Comparison of ENCODE assay signal across 14 cellular contexts in the genomic region with DNA sequence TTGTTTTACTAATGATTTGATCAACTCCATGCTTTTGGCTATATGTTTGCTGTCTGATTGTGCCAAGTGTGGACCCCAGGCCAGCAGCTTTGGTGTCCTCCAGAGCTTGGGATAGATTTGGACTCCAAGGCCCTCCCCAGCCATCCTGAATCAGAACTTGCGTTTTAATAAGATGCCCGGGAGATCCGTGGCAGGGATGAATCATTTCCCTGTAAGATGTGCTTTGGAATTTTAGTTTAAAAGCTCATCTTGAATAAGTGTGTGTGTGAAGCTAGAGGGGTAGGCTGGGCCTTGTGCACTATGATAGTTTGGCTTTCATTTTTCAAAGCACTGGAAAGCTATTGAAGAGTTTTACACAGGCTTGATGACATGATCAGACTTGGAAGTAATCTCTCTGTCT.
A peak's percentile ranks its signal among the peaks of the same experiment; 100 is the strongest.
DNase-seq lines count a peak whose midpoint lies in the region; ATAC-seq and TF ChIP-seq lines count a peak whose summit lies in the region.
"Had no signal": no experiment of that assay in that cellular context is flagged by ENCODE, and none has a peak within 500 bp of the region (broad histone marks: within the 10 kb centered on the region; RNA-seq: fewer than 3 reads in every experiment).

No MANE protein-coding gene starts in this region.

- in situ Hi-C loops in brain microvascular endothelial cell (cut with HindIII; ENCODE audit: low pct_ligation_motif_present, low sequenced_read_pairs): no loop called here

- no peak overlapping the region for H3K4me3 ChIP-seq in brain microvascular endothelial cell (ENCODE audit: low read depth, low read length)

- TF ChIP-seq CTCF in brain microvascular endothelial cell (IDR thresholded peaks at IDR 0.05; ENCODE audit: low read depth, low read length, missing control alignments): no peak
- no peak for TF ChIP-seq CTCF in osteocyte (IDR thresholded peaks at IDR 0.05)

- DNase-seq in NCI-H226: peak; percentile 24
- peak; percentile 22 for DNase-seq in brain microvascular endothelial cell
- peak; percentile 19 for DNase-seq in osteocyte (ENCODE audit: extremely low spot score, unreplicated experiment)
- no peak for DNase-seq in GOT3 (lab: John Stamatoyannopoulos, UW)
- no peak for DNase-seq in T-helper 17 cell
- DNase-seq in sciatic nerve (ENCODE audit: low spot score): no peak
- DNase-seq: C1 segment of cervical spinal cord; Calu3; CD4-positive, alpha-beta T cell; DMS 273 treated with DMSO at 0.1 percent for 48 hours; H7 had no signal

- H3K9me3 Mint-ChIP-seq in osteocyte (ENCODE audit: unreplicated experiment): peaks cover 10% of the 10 kb centered on the region

- no peak overlapping the region for H3K27ac Mint-ChIP-seq in osteocyte (ENCODE audit: unreplicated experiment)
- H3K27ac Mint-ChIP-seq in T-helper 17 cell: no peak overlapping the region
- H3K27ac Mint-ChIP-seq: B cell; CD4-positive, alpha-beta T cell had no signal

- no peak for ATAC-seq in HG02852 (IDR thresholded peaks at IDR 0.05; ENCODE audit: unreplicated experiment)
- no peak for ATAC-seq in T-helper 17 cell
- no peak for ATAC-seq in sciatic nerve
- ATAC-seq: HepG2 had no signal

- no peak overlapping the region for H3K27ac ChIP-seq in brain microvascular endothelial cell

- peaks cover 12% of the 10 kb centered on the region for H3K4me1 Mint-ChIP-seq in osteocyte (ENCODE audit: unreplicated experiment)
- H3K4me1 Mint-ChIP-seq in T-helper 17 cell: no peaks in the 10 kb centered on the region
- H3K4me1 Mint-ChIP-seq: B cell had no signal

- H3K27me3 ChIP-seq in brain microvascular endothelial cell (replicated peaks): no peaks in the 10 kb centered on the region

- H3K9me3 ChIP-seq in T-helper 17 cell (ENCODE audit: control insufficient read depth, low read length, poor library complexity, severe bottlenecking): no peaks in the 10 kb centered on the region

- H3K27me3 Mint-ChIP-seq in osteocyte (ENCODE audit: unreplicated experiment) (peaks cover 18% of the 10 kb centered on the region), T-helper 17 cell (no peaks in the 10 kb centered on the region)
- H3K27me3 Mint-ChIP-seq: CD4-positive, alpha-beta T cell had no signal

- H3K4me3 Mint-ChIP-seq in osteocyte (ENCODE audit: unreplicated experiment): no peak overlapping the region
- H3K4me3 Mint-ChIP-seq in T-helper 17 cell: no peak overlapping the region
- H3K4me3 Mint-ChIP-seq: B cell; CD4-positive, alpha-beta T cell had no signal

- H3K36me3 ChIP-seq in brain microvascular endothelial cell (replicated peaks): no peaks in the 10 kb centered on the region

- H3K36me3 Mint-ChIP-seq in osteocyte (ENCODE audit: unreplicated experiment): no peaks in the 10 kb centered on the region
- H3K36me3 Mint-ChIP-seq in T-helper 17 cell (ENCODE audit: low read depth): peaks cover 3% of the 10 kb centered on the region

- intact Hi-C loops in sciatic nerve (cut with DNase I): no loop called here

Comparison
In these comparisons a context has a peak if more than half of its experiments do, and no peak if none do; other contexts are left out.
1. DNase-seq: peak in NCI-H226 (single experiment), brain microvascular endothelial cell (single experiment) and osteocyte (single experiment); none in GOT3 (single experiment), T-helper 17 cell (0 of 3) and sciatic nerve (single experiment).